Comparison of ENCODE assay signal across 8 cellular contexts in genomic region chr5:102866315-102866693, GRCh38.
DNase-seq lines count a peak whose midpoint lies in the region; ATAC-seq and TF ChIP-seq lines count a peak whose summit lies in the region.

No MANE protein-coding gene starts in this region.

- peaks cover 16% of the 10 kb centered on the region for H3K4me1 Mint-ChIP-seq in activated naive CD8-positive, alpha-beta T cell (ENCODE audit: low read depth)

- peak overlapping the region; percentile 92 for H3K27ac ChIP-seq in HEK293 (ENCODE audit: extremely low read depth, low read depth, low read length)
- peak overlapping the region; percentile 44 to 87 (median 82) for H3K27ac ChIP-seq in spleen

- H3K4me3 ChIP-seq in AG04449 (ENCODE audit: low read depth, low read length) (peak overlapping the region; percentile 69), HEK293 (ENCODE audit: low read depth, low read length) (peak overlapping the region; percentile 84), iPS-15b (ENCODE audit: low read depth, low read length) (peak overlapping the region; percentile 81), spleen (peak overlapping the region; percentile 39 to 72 (median 44))

- H3K36me3 ChIP-seq in HEK293 (ENCODE audit: control insufficient read depth in 2 of 2, insufficient read depth in 1 of 2, low read length in 2 of 2) (no peaks in the 10 kb centered on the region), iPS-15b (ENCODE audit: control insufficient read depth, insufficient read depth, low read length) (no peaks in the 10 kb centered on the region), spleen (peaks cover 0 to 10% (median 0%) of the 10 kb centered on the region in 6 donors)

- H3K9me3 ChIP-seq in HEK293 (ENCODE audit: control insufficient read depth, insufficient read depth, low read depth, low read length) (no peaks in the 10 kb centered on the region), iPS-15b (ENCODE audit: control insufficient read depth, insufficient read depth, low read length) (no peaks in the 10 kb centered on the region), spleen (no peaks in the 10 kb centered on the region)

- ATAC-seq in HG02678 (IDR thresholded peaks at IDR 0.05; ENCODE audit: unreplicated experiment): no peak
- ATAC-seq in GM18519 (IDR thresholded peaks at IDR 0.05; ENCODE audit: low FRiP score, unreplicated experiment): no peak

- intact Hi-C loops in spleen (cut with DNase I; ENCODE audit: low total_unique reads): no loop called here

- no peak for TF ChIP-seq POLR2A in spleen (IDR thresholded peaks at IDR 0.05)

- H3K4me1 ChIP-seq in HEK293 (ENCODE audit: control insufficient read depth, insufficient read depth, low read length): peaks cover 29% of the 10 kb centered on the region
- H3K4me1 ChIP-seq in iPS-15b (ENCODE audit: control insufficient read depth, insufficient read depth, low read length): peaks cover 4% of the 10 kb centered on the region
- H3K4me1 ChIP-seq in spleen: peaks cover 0 to 49% (median 26%) of the 10 kb centered on the region in 6 donors

- H3K27me3 Mint-ChIP-seq in activated naive CD8-positive, alpha-beta T cell: peaks cover 18% of the 10 kb centered on the region

- H3K9ac ChIP-seq in iPS-15b (ENCODE audit: low read depth, low read length): peak overlapping the region; percentile 67

- DNase-seq in AG04449 (ENCODE audit: low read depth, low spot score) (no peak), spleen (no peak), AG20443 (ENCODE audit: low spot score) (no peak)

- WGBS in spleen, 5 donors: 4 to 12% (median 7%) methylated on average over 6 of the region's 6 CpGs

- POLR2A ChIA-PET in AG04449 (lab: Yijun Ruan, JAX): interaction anchor here (0.6 kb wide), 1 partner anchor 254 kb away, joined by 3 read pairs; the partner anchor contains the start of gene PPIP5K2
- POLR2A ChIA-PET in HEK293 (lab: Yijun Ruan, JAX): interaction anchor here (1.4 to 1.9 kb wide), 2 partner anchors 12 to 54 kb away, joined by 3 to 5 read pairs; no protein-coding TSS in a partner anchor

- peak overlapping the region; percentile 80 for H3K4me3 Mint-ChIP-seq in activated naive CD8-positive, alpha-beta T cell

- CTCF ChIA-PET in AG04449 (lab: Yijun Ruan, JAX): interaction anchor here (0.7 to 2.4 kb wide), 8 partner anchors 8 to 185 kb away, joined by 3 to 7 read pairs (median 3); no protein-coding TSS in a partner anchor
- CTCF ChIA-PET in HEK293 (lab: Yijun Ruan, JAX): interaction anchor here (0.8 to 1.3 kb wide), 2 partner anchors 184 to 272 kb away, joined by 3 read pairs; no protein-coding TSS in a partner anchor

- H3K27me3 ChIP-seq in iPS-15b (ENCODE audit: control insufficient read depth, insufficient read depth, low read length) (no peaks in the 10 kb centered on the region), spleen (replicated peaks in 1 of 7) (peaks cover 0 to 20% (median 0%) of the 10 kb centered on the region in 7 donors)

- TF ChIP-seq CTCF in AG04449 (IDR thresholded peaks at IDR 0.05; ENCODE audit: insufficient read depth, low read length, missing control alignments) (no peak), HEK293 (tag by site-specific recombination; IDR thresholded peaks at IDR 0.05) (no peak), spleen (IDR thresholded peaks at IDR 0.05 in 8 of 11, conservative IDR thresholded peaks at IDR 0.05 in 3 of 11) (no peak)

- no peak overlapping the region for H3K27ac Mint-ChIP-seq in activated naive CD8-positive, alpha-beta T cell

- peaks cover 21% of the 10 kb centered on the region for H3K36me3 Mint-ChIP-seq in activated naive CD8-positive, alpha-beta T cell

- no peaks in the 10 kb centered on the region for H3K9me3 Mint-ChIP-seq in activated naive CD8-positive, alpha-beta T cell (ENCODE audit: low read depth)

TF ChIP-seq in HEK293, 187 proteins besides CTCF, POLR2A, EP300 and RAD21:
- no peak for TF ChIP-seq ZNF768 (tag by site-specific recombination; IDR thresholded peaks at IDR 0.05)
- TF ChIP-seq ZNF16 (tag by site-specific recombination; IDR thresholded peaks at IDR 0.05; ENCODE audit: low read depth): no peak
- no peak for TF ChIP-seq BCL11B (tag by site-specific recombination; IDR thresholded peaks at IDR 0.05; ENCODE audit: low read depth)
- no peak for TF ChIP-seq ZNF354C (tag by site-specific recombination; IDR thresholded peaks at IDR 0.05; ENCODE audit: borderline replicate concordance, low read depth)
